Comparison of ENCODE assay signal across 8 cellular contexts in the genomic region with DNA sequence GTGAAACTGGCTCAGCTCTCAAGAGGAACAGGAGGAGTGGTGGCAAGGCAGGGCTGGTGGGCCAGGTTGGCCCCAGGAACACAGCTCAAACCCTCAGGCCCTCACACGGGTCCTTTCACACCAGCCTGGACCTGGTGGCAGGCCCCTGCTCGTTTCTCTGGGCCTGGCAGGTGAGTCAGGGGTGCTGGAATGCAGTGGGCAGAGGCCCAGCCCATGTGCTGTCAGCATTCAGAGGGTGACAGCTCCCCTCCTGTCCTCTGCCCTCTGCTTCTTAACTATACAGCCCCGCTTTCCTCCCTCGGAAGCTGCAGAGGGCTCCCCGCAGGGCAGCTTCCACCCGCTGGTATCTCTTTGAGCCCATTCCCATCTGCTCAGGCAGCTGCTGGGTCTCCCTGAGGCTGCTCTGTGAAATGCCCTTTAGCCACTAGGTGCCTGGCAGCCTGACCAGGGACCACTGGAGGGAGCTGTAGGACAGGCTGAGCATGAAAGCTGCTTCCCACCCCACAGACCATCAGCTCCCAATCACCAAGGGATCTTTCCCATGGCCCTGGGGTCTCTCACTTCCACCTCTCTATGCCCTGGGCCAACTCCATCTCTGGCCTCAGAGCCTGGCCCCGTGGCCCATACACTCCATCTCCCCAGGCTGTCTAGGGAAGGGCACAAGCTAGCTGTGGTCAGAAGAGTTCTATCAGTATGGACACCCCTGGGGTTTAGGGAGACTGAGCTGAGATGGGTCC. TPM values are rescaled to one million over a fixed set of nuclear protein-coding genes. Genes with fewer than 3 reads are reported as not detected.
DNase-seq lines count a peak whose midpoint lies in the region; ATAC-seq, FAIRE-seq and TF ChIP-seq lines count a peak whose summit lies in the region.

No MANE protein-coding gene starts in this region.

- H3K27ac Mint-ChIP-seq in activated B cell treated with CpG ODN at 0.5 μM for 24 hours: no peak overlapping the region

- peak; percentile 40 for ATAC-seq in HG02678 (IDR thresholded peaks at IDR 0.05; ENCODE audit: unreplicated experiment)
- ATAC-seq in activated B cell treated with CpG ODN at 0.5 μM for 24 hours (ENCODE audit: low read depth): peak; percentile 28
- no peak for ATAC-seq in HG03457 (IDR thresholded peaks at IDR 0.05; ENCODE audit: unreplicated experiment)

- H3K9me3 Mint-ChIP-seq in activated B cell treated with CpG ODN at 0.5 μM for 24 hours: no peaks in the 10 kb centered on the region

- CTCF ChIA-PET in activated B cell treated with CpG ODN at 0.5 μM for 24 hours (lab: Charles Lee): interaction anchor here (0.7 to 4.0 kb wide), 27 partner anchors 13 to 451 kb away, joined by 3 to 65 read pairs (median 5); partner anchors contain the start of genes DUOX1 and SHF

- H3K36me3 ChIP-seq in kidney epithelial cell (ENCODE audit: control insufficient read depth, insufficient read depth, low read length): no peaks in the 10 kb centered on the region

- no peaks in the 10 kb centered on the region for H3K27me3 Mint-ChIP-seq in activated B cell treated with CpG ODN at 0.5 μM for 24 hours

- H3K4me1 Mint-ChIP-seq in activated B cell treated with CpG ODN at 0.5 μM for 24 hours: peaks cover 23% of the 10 kb centered on the region

- FAIRE-seq in D721Med (lab: Jason Lieb, UNC): no peak

- DNase-seq in D721Med (ENCODE audit: insufficient read length, low spot score): peak; percentile 96
- DNase-seq in NCI-H2227 treated with DMSO at 0.1 percent for 48 hours (lab: John Stamatoyannopoulos, UW): peak; percentile 40
- peak; percentile 48 for DNase-seq in activated B cell treated with CpG ODN at 0.5 μM for 24 hours
- DNase-seq in cerebellar cortex (ENCODE audit: low spot score): peak; percentile 91
- peak; percentile 37 for DNase-seq in kidney epithelial cell (ENCODE audit: low read depth)
- peak; percentile 56 for DNase-seq in stimulated activated CD4-positive, alpha-beta T cell treated with anti-CD3 and anti-CD28 coated beads, Interleukin-1b, Interleukin-23, amount 100 ng/mL, for 48 hours

- peaks cover 10% of the 10 kb centered on the region for H3K36me3 Mint-ChIP-seq in activated B cell treated with CpG ODN at 0.5 μM for 24 hours (ENCODE audit: low read depth)

- intact Hi-C loops in activated B cell treated with CpG ODN at 0.5 μM for 24 hours (cut with micrococcal nuclease): loop anchor here (1.0 kb wide), 5 partner anchors 105 to 451 kb away; no protein-coding TSS in a partner anchor

- TF ChIP-seq CTCF in D721Med (IDR thresholded peaks at IDR 0.05; ENCODE audit: insufficient read depth, missing control alignments) (peak; percentile 96), activated B cell treated with CpG ODN at 0.5 μM for 24 hours (IDR thresholded peaks at IDR 0.05) (no peak), kidney epithelial cell (IDR thresholded peaks at IDR 0.05; ENCODE audit: insufficient read depth, low read length, poor library complexity, severe bottlenecking) (peak; percentile 97)

- H3K27me3 ChIP-seq in kidney epithelial cell (ENCODE audit: control insufficient read depth, insufficient read depth, low read length): no peaks in the 10 kb centered on the region

- POLR2A ChIA-PET in activated B cell treated with CpG ODN at 0.5 μM for 24 hours (lab: Charles Lee): interaction anchor here (0.6 to 2.2 kb wide), 4 partner anchors 38 to 498 kb away, joined by 3 to 14 read pairs (median 4); a partner anchor contains a TSS

- no peak overlapping the region for H3K4me3 Mint-ChIP-seq in activated B cell treated with CpG ODN at 0.5 μM for 24 hours

- no peak overlapping the region for H3K4me3 ChIP-seq in kidney epithelial cell (ENCODE audit: low read depth, low read length)

RNA-seq across cellular contexts. Expression of gene SHF, which starts 24.8 kb away (rescaled TPM):
- total RNA-seq in activated B cell treated with CpG ODN at 0.5 μM for 24 hours (5.8 and 8.5 TPM in 2 replicates), kidney epithelial cell (0.89 and 1.6 TPM in 2 replicates)

RNA-seq across cellular contexts. Expression of gene DUOX1, which starts 33.1 kb away (rescaled TPM):
- 0.11 and 0.39 TPM in 2 replicates for total RNA-seq in activated B cell treated with CpG ODN at 0.5 μM for 24 hours
- 4.1 and 6.6 TPM in 2 replicates for total RNA-seq in kidney epithelial cell

RNA-seq across cellular contexts. Expression of gene DUOXA1, which starts 33.3 kb away (rescaled TPM):
- total RNA-seq in activated B cell treated with CpG ODN at 0.5 μM for 24 hours (0.15 and 0.33 TPM in 2 replicates), kidney epithelial cell (0.27 TPM in 1 of 2 replicates, not detected in the other)

RNA-seq across cellular contexts. Expression of gene DUOXA2, which starts 48.8 kb away (rescaled TPM):
- total RNA-seq in activated B cell treated with CpG ODN at 0.5 μM for 24 hours (not detected in 2 replicates), kidney epithelial cell (not detected in 2 replicates)

RNA-seq across cellular contexts. Expression of gene DUOX2, which starts 49.0 kb away (rescaled TPM):
- total RNA-seq in activated B cell treated with CpG ODN at 0.5 μM for 24 hours (not detected in 2 replicates), kidney epithelial cell (0.08 and 0.14 TPM in 2 replicates)

Comparison
In these comparisons a context has a peak if more than half of its experiments do, and no peak if none do; other contexts are left out.
1. DNase-seq: peak in every context shown above with its lines; median percentile 96 in D721Med; 91 in cerebellar cortex; 56 in stimulated activated CD4-positive, alpha-beta T cell treated with anti-CD3 and anti-CD28 coated beads, Interleukin-1b, Interleukin-23, amount 100 ng/mL, for 48 hours; 48 in activated B cell treated with CpG ODN at 0.5 μM for 24 hours; 40 in NCI-H2227 treated with DMSO at 0.1 percent for 48 hours; 37 in kidney epithelial cell.